15 cellular contexts compared by ENCODE assay signal in genomic region chr5:54774281-54775171, GRCh38.
DNase-seq lines count a peak whose midpoint lies in the region; ATAC-seq and TF ChIP-seq lines count a peak whose summit lies in the region.
"Had no signal": no experiment of that assay in that cellular context is flagged by ENCODE, and none has a peak within 500 bp of the region (broad histone marks: within the 10 kb centered on the region; RNA-seq: fewer than 3 reads in every experiment).

No MANE protein-coding gene starts in this region.

- H3K4me3 ChIP-seq in ascending aorta, result peak overlapping the region in 1 of 2 donors; percentile 7
- no peak overlapping the region for H3K4me3 ChIP-seq in sigmoid colon
- H3K4me3 ChIP-seq in WERI-Rb-1 (ENCODE audit: low read depth, low read length), result no peak overlapping the region
- H3K4me3 ChIP-seq: breast epithelium had no signal

- intact Hi-C loops in CD14-positive monocyte (cut with micrococcal nuclease) (no loop called here), ascending aorta (cut with DNase I) (no loop called here), left ventricle myocardium superior (cut with micrococcal nuclease) (no loop called here), sigmoid colon (cut with DNase I) (no loop called here), Calu3 (cut with micrococcal nuclease; ENCODE audit: unreplicated experiment) (no loop called here)

- TF ChIP-seq POLR2A in sigmoid colon (IDR thresholded peaks at IDR 0.05), result no peak

- TF ChIP-seq CTCF in CD14-positive monocyte (IDR thresholded peaks at IDR 0.05), result no peak
- no peak for TF ChIP-seq CTCF in ascending aorta (IDR thresholded peaks at IDR 0.05)
- TF ChIP-seq CTCF in sigmoid colon (IDR thresholded peaks at IDR 0.05), result no peak
- TF ChIP-seq CTCF in WERI-Rb-1 (IDR thresholded peaks at IDR 0.05; ENCODE audit: low read depth, low read length), result no peak
- no peak for TF ChIP-seq CTCF in Calu3 (IDR thresholded peaks at IDR 0.05; ENCODE audit: unreplicated experiment)

- no peak for TF ChIP-seq EP300 in sigmoid colon (IDR thresholded peaks at IDR 0.05)

- no TSS peak for BruUV-seq in Calu3 (replicated peaks; lab: Mats Ljungman, UMichigan)

- no peaks in the 10 kb centered on the region for H3K36me3 Mint-ChIP-seq in CD14-positive monocyte
- no peaks in the 10 kb centered on the region for H3K36me3 Mint-ChIP-seq in Calu3 (ENCODE audit: insufficient read depth, unreplicated experiment)

- H3K9me3 ChIP-seq in ascending aorta, result no peaks in the 10 kb centered on the region
- H3K9me3 ChIP-seq in sigmoid colon, result peaks cover 0 to 2% (median 0%) of the 10 kb centered on the region in 4 donors
- H3K9me3 ChIP-seq in WERI-Rb-1 (ENCODE audit: severe bottlenecking), result no peaks in the 10 kb centered on the region
- H3K9me3 ChIP-seq: BE2C, breast epithelium had no signal

- peaks cover 0 to 2% (median 1%) of the 10 kb centered on the region in 3 donors for H3K27me3 Mint-ChIP-seq in CD14-positive monocyte (ENCODE audit: low read depth in 3 of 3)
- no peaks in the 10 kb centered on the region for H3K27me3 Mint-ChIP-seq in Calu3 (ENCODE audit: unreplicated experiment)

- no peaks in the 10 kb centered on the region for H3K27me3 ChIP-seq in ascending aorta
- no peaks in the 10 kb centered on the region for H3K27me3 ChIP-seq in sigmoid colon
- H3K27me3 ChIP-seq in WERI-Rb-1 (ENCODE audit: insufficient read depth, low read depth, severe bottlenecking), result no peaks in the 10 kb centered on the region
- H3K27me3 ChIP-seq: BE2C, breast epithelium had no signal

- no peaks in the 10 kb centered on the region for H3K36me3 ChIP-seq in ascending aorta
- H3K36me3 ChIP-seq in sigmoid colon, result no peaks in the 10 kb centered on the region
- H3K36me3 ChIP-seq in WERI-Rb-1, result no peaks in the 10 kb centered on the region
- H3K36me3 ChIP-seq: BE2C, breast epithelium had no signal

- H3K4me3 Mint-ChIP-seq in CD14-positive monocyte (no peak overlapping the region), Calu3 (ENCODE audit: low read depth, unreplicated experiment) (no peak overlapping the region)
- H3K4me3 Mint-ChIP-seq: activated T-cell treated with anti-CD3 and anti-CD28 coated beads, Interleukin-2, amount 50 U/mL, for 72 hours had no signal

- H3K4me1 Mint-ChIP-seq in CD14-positive monocyte (peaks cover 18% of the 10 kb centered on the region), Calu3 (ENCODE audit: low read depth, unreplicated experiment) (no peaks in the 10 kb centered on the region)

- 23 to 62% methylated on average over 10 of the region's 10 CpGs for WGBS in sigmoid colon, 2 donors

- peak overlapping the region; percentile 72 to 73 for H3K27ac ChIP-seq in ascending aorta
- H3K27ac ChIP-seq in sigmoid colon, result peak overlapping the region in 1 of 4 donors; percentile 8
- no peak overlapping the region for H3K27ac ChIP-seq in WERI-Rb-1
- H3K27ac ChIP-seq: breast epithelium, VCaP had no signal

- H3K4me1 ChIP-seq in ascending aorta, result peaks cover 0 to 9% of the 10 kb centered on the region in 2 donors
- H3K4me1 ChIP-seq in sigmoid colon, result no peaks in the 10 kb centered on the region
- H3K4me1 ChIP-seq: BE2C, breast epithelium had no signal

- DNase-seq in CD14-positive monocyte (ENCODE audit: low spot score), result peak; percentile 49
- peak; percentile 45 to 90 for DNase-seq in ascending aorta (ENCODE audit: low spot score in 2 of 2)
- peak; percentile 84 for DNase-seq in left ventricle myocardium superior
- DNase-seq in sigmoid colon, result peak; percentile 77
- no peak for DNase-seq in activated naive CD4-positive, alpha-beta T cell treated with anti-CD3 and anti-CD28 coated beads, Interleukin-2, amount 50 U/mL, for 16 hours
- DNase-seq in WERI-Rb-1, result no peak
- DNase-seq in Calu3, result no peak
- DNase-seq in central memory CD4-positive, alpha-beta T cell, result no peak
- DNase-seq: activated T-cell treated with anti-CD3 and anti-CD28 coated beads, Interleukin-2, amount 50 U/mL, for 72 hours; BE2C; H7; midbrain; stimulated activated CD8-positive, alpha-beta memory T cell treated with anti-CD3 and anti-CD28 coated beads, Interleukin-4, amount 100 ng/mL, for 48 hours had no signal

- CTCF ChIA-PET in Calu3 (lab: Charles Lee), result interaction anchor here (0.5 to 0.7 kb wide), 2 partner anchors 55 to 265 kb away, joined by 3 read pairs; no protein-coding TSS in a partner anchor

- H3K9me3 Mint-ChIP-seq in CD14-positive monocyte (peaks cover 0 to 4% (median 0%) of the 10 kb centered on the region in 7 donors), Calu3 (ENCODE audit: low read depth, unreplicated experiment) (no peaks in the 10 kb centered on the region)
- H3K9me3 Mint-ChIP-seq: activated T-cell treated with anti-CD3 and anti-CD28 coated beads, Interleukin-2, amount 50 U/mL, for 72 hours had no signal

- ATAC-seq in left ventricle myocardium superior, result peak; percentile 97
- ATAC-seq: activated T-cell treated with anti-CD3 and anti-CD28 coated beads, Interleukin-2, amount 50 U/mL, for 72 hours had no signal

- H3K27ac Mint-ChIP-seq in CD14-positive monocyte (peak overlapping the region in 2 of 7 donors; percentile 35 to 66), Calu3 (ENCODE audit: unreplicated experiment) (no peak overlapping the region)
- H3K27ac Mint-ChIP-seq: activated T-cell treated with anti-CD3 and anti-CD28 coated beads, Interleukin-2, amount 50 U/mL, for 72 hours had no signal

Comparison
In these comparisons a context has a peak if more than half of its experiments do, and no peak if none do; other contexts are left out.
1. DNase-seq: peak in CD14-positive monocyte (single experiment), ascending aorta (2 of 2), left ventricle myocardium superior (single experiment) and sigmoid colon (single experiment); none in activated naive CD4-positive, alpha-beta T cell treated with anti-CD3 and anti-CD28 coated beads, Interleukin-2, amount 50 U/mL, for 16 hours (single experiment), WERI-Rb-1 (single experiment), Calu3 (single experiment) and central memory CD4-positive, alpha-beta T cell (single experiment).